7 cellular contexts compared by ENCODE assay signal in genomic region chr13:69601661-69602060, GRCh38.
"Had no signal": no experiment of that assay in that cellular context is flagged by ENCODE, and none has a peak within 500 bp of the region (broad histone marks: within the 10 kb centered on the region; RNA-seq: fewer than 3 reads in every experiment).

No MANE protein-coding gene starts in this region.

- ATAC-seq: HCT116, HepG2 had no signal

- H3K4me1 ChIP-seq: HAP-1 had no signal

- H3K36me3 ChIP-seq: HAP-1 had no signal

- H3K27ac ChIP-seq: GM23248, HL-60 had no signal

- H3K4me3 ChIP-seq: GM23248, HAP-1 had no signal

- H3K9me3 ChIP-seq: HAP-1 had no signal

- DNase-seq: GM23248, H7, HFFc6 had no signal
